17 cellular contexts compared by ENCODE assay signal in the genomic region with DNA sequence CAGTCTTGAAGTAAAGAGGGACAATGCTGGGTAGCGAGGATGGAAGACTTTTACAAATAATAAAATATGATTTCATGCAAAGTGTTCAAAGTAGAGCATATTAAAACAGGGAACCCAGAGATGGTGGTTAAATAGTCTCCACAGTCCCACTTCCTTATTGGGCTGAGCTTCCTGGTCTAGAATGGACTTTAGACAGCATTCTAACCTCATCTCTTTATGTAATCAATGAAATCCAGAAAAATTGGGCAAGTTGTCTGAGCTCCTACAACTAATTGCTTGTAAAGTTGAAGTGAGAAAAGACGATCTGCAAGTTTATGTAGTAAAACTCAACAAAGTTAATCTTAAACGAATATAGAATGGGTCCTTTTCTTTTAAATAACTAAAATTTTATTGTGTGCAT.
"Had no signal": no experiment of that assay in that cellular context is flagged by ENCODE, and none has a peak within 500 bp of the region (broad histone marks: within the 10 kb centered on the region; RNA-seq: fewer than 3 reads in every experiment).

No MANE protein-coding gene starts in this region.

- H3K36me3 Mint-ChIP-seq: neural progenitor cell; stimulated activated effector memory CD8-positive, alpha-beta T cell treated with anti-CD3 and anti-CD28 coated beads, Interleukin-12 subunit alpha, Interleukin-12 subunit beta, amount 100 ng/mL, for 72 hours had no signal

- H3K27ac Mint-ChIP-seq: activated CD4-positive, alpha-beta T cell treated with anti-CD3 and anti-CD28 coated beads, Interleukin-2, amount 10 ng/mL, durations not matched to agents 7 days and 5 days; activated naive CD8-positive, alpha-beta T cell treated with anti-CD3 and anti-CD28 coated beads, Interleukin-2, amount 50 U/mL, for 24 hours; neural progenitor cell; stimulated activated effector memory CD8-positive, alpha-beta T cell treated with anti-CD3 and anti-CD28 coated beads, Interleukin-12 subunit alpha, Interleukin-12 subunit beta, amount 100 ng/mL, for 72 hours had no signal

- H3K36me3 ChIP-seq: heart left ventricle, left ventricle myocardium inferior, neural progenitor cell, ovary, tibial artery had no signal

- H3K4me1 Mint-ChIP-seq: activated CD4-positive, alpha-beta T cell treated with anti-CD3 and anti-CD28 coated beads, Interleukin-2, amount 10 ng/mL, durations not matched to agents 7 days and 5 days; activated naive CD8-positive, alpha-beta T cell treated with anti-CD3 and anti-CD28 coated beads, Interleukin-2, amount 50 U/mL, for 24 hours; neural progenitor cell; stimulated activated effector memory CD8-positive, alpha-beta T cell treated with anti-CD3 and anti-CD28 coated beads, Interleukin-12 subunit alpha, Interleukin-12 subunit beta, amount 100 ng/mL, for 72 hours had no signal

- H3K4me3 Mint-ChIP-seq: activated CD4-positive, alpha-beta T cell treated with anti-CD3 and anti-CD28 coated beads, Interleukin-2, amount 10 ng/mL, durations not matched to agents 7 days and 5 days; activated naive CD8-positive, alpha-beta T cell treated with anti-CD3 and anti-CD28 coated beads, Interleukin-2, amount 50 U/mL, for 24 hours; neural progenitor cell; stimulated activated effector memory CD8-positive, alpha-beta T cell treated with anti-CD3 and anti-CD28 coated beads, Interleukin-12 subunit alpha, Interleukin-12 subunit beta, amount 100 ng/mL, for 72 hours had no signal

- DNase-seq: activated CD4-positive, alpha-beta T cell treated with anti-CD3 and anti-CD28 coated beads, Interleukin-2, amount 10 ng/mL, durations not matched to agents 7 days and 5 days; activated CD4-positive, CD25-positive, alpha-beta regulatory T cell; activated CD8-positive, alpha-beta memory T cell treated with anti-CD3 and anti-CD28 coated beads for 24 hours; activated naive CD4-positive, alpha-beta T cell treated with Interleukin-2 at 50 U/mL for 16 hours; activated naive CD8-positive, alpha-beta T cell treated with anti-CD3 and anti-CD28 coated beads, Interleukin-2, amount 50 U/mL, for 24 hours; effector CD4-positive, alpha-beta T cell; heart left ventricle; islet precursor cell; left ventricle myocardium inferior; mesendoderm; ovary; T-helper 2 cell; tibial artery had no signal

- H3K9me3 ChIP-seq: heart left ventricle, left ventricle myocardium inferior, ovary, tibial artery had no signal

- ATAC-seq: activated naive CD8-positive, alpha-beta T cell treated with anti-CD3 and anti-CD28 coated beads, Interleukin-2, amount 50 U/mL, for 24 hours; heart left ventricle; stimulated activated effector memory CD8-positive, alpha-beta T cell treated with anti-CD3 and anti-CD28 coated beads, Interleukin-12 subunit alpha, Interleukin-12 subunit beta, amount 100 ng/mL, for 72 hours had no signal

- H3K27me3 ChIP-seq: heart left ventricle, neural progenitor cell, ovary, tibial artery had no signal

- H3K27me3 Mint-ChIP-seq: activated CD4-positive, alpha-beta T cell treated with anti-CD3 and anti-CD28 coated beads, Interleukin-2, amount 10 ng/mL, durations not matched to agents 7 days and 5 days; activated naive CD8-positive, alpha-beta T cell treated with anti-CD3 and anti-CD28 coated beads, Interleukin-2, amount 50 U/mL, for 24 hours had no signal

- H3K9me3 Mint-ChIP-seq: activated CD4-positive, alpha-beta T cell treated with anti-CD3 and anti-CD28 coated beads, Interleukin-2, amount 10 ng/mL, durations not matched to agents 7 days and 5 days; activated naive CD8-positive, alpha-beta T cell treated with anti-CD3 and anti-CD28 coated beads, Interleukin-2, amount 50 U/mL, for 24 hours; neural progenitor cell; stimulated activated effector memory CD8-positive, alpha-beta T cell treated with anti-CD3 and anti-CD28 coated beads, Interleukin-12 subunit alpha, Interleukin-12 subunit beta, amount 100 ng/mL, for 72 hours had no signal

- H3K4me1 ChIP-seq: heart left ventricle, neural progenitor cell, tibial artery had no signal

- H3K4me3 ChIP-seq: coronary artery, heart left ventricle, left ventricle myocardium inferior, neural progenitor cell, ovary, tibial artery had no signal

- FAIRE-seq: frontal cortex had no signal
